In the genomic region with DNA sequence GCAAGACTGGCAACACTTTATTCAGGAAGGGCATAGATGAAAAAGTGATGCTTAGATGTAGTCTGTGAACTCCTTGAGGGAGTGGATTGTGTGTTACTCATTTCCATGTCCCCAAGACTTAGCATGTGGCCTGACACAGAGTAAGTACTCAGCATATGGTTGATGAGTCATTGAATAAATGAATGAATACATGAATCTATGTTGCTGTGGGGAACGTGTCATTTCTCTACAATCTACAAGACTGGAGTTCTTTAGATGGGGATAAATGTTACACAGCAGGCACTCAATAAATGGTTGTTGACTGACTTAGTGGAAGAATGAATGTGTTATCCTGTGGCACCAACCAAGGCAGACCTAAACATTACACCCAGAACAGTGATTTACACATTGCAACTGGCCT, we compare ENCODE assay signal across 35 cellular contexts. TPM values are rescaled to one million over a fixed set of nuclear protein-coding genes. Genes with fewer than 3 reads are reported as not detected.
A peak's percentile ranks its signal among the peaks of the same experiment; 100 is the strongest.
DNase-seq lines count a peak whose midpoint lies in the region; ATAC-seq, FAIRE-seq and TF ChIP-seq lines count a peak whose summit lies in the region.
"Had no signal": no experiment of that assay in that cellular context is flagged by ENCODE, and none has a peak within 500 bp of the region (broad histone marks: within the 10 kb centered on the region; RNA-seq: fewer than 3 reads in every experiment).

No MANE protein-coding gene starts in this region.

- intact Hi-C loops in endothelial cell of umbilical vein (cut with micrococcal nuclease) (no loop called here), adrenal gland (cut with DNase I) (no loop called here)

- dilution Hi-C loops in endothelial cell of umbilical vein (cut with MboI; ENCODE audit: extremely low pct_ligation_motif_present, low sequenced_read_pairs) = no loop called here

- TF ChIP-seq CTCF in endothelial cell of umbilical vein (IDR thresholded peaks at IDR 0.05; ENCODE audit: extremely low read depth in 1 of 2, insufficient read depth in 1 of 2, low read depth in 1 of 2, low read length in 2 of 2) (no peak), adrenal gland (IDR thresholded peaks at IDR 0.05) (no peak)

- no peaks in the 10 kb centered on the region for H3K36me3 Mint-ChIP-seq in activated naive CD4-positive, alpha-beta T cell treated with anti-CD3 and anti-CD28 coated beads, Interleukin-2, amount 50 U/mL, for 72 hours
- H3K36me3 Mint-ChIP-seq: stimulated activated memory B cell treated with anti-CD40 and anti-IgM and Interleukin-4, amounts not matched to agents 10 μg/mL and 1 μg/mL and 100 μg/mL, for 72 hours had no signal

- H3K4me1 ChIP-seq in endothelial cell of umbilical vein (ENCODE audit: control insufficient read depth, extremely low read depth, insufficient read depth, low read length) (no peaks in the 10 kb centered on the region), adrenal gland (replicated peaks in 1 of 2) (no peaks in the 10 kb centered on the region)
- H3K4me1 ChIP-seq: A549, body of pancreas, esophagus squamous epithelium, suprapubic skin had no signal

- no peak overlapping the region for H3K4me3 ChIP-seq in endothelial cell of umbilical vein (replicated peaks in 1 of 3; ENCODE audit: insufficient read depth in 1 of 3, low read depth in 1 of 3, low read length in 3 of 3)
- H3K4me3 ChIP-seq in adrenal gland = no peak overlapping the region
- H3K4me3 ChIP-seq: A549, body of pancreas, esophagus squamous epithelium, suprapubic skin, upper lobe of left lung had no signal

- H3K4me2 ChIP-seq in endothelial cell of umbilical vein (ENCODE audit: insufficient read depth, low read length) = no peak overlapping the region
- H3K4me2 ChIP-seq: A549 had no signal

- FAIRE-seq in endothelial cell of umbilical vein (lab: Jason Lieb, UNC) (no peak), urothelium cell line (lab: Jason Lieb, UNC) (peak; percentile 78)
- FAIRE-seq: A549, D721Med, GM18507, GM19239, H1 had no signal

- H3K9me1 ChIP-seq in endothelial cell of umbilical vein (replicated peaks; ENCODE audit: control insufficient read depth, extremely low read depth, insufficient read depth, low read length) = no peaks in the 10 kb centered on the region

- H3K9me3 ChIP-seq in endothelial cell of umbilical vein (replicated peaks; ENCODE audit: control insufficient read depth, insufficient read depth, low read length) (no peaks in the 10 kb centered on the region), adrenal gland (replicated peaks in 1 of 3) (no peaks in the 10 kb centered on the region)
- H3K9me3 ChIP-seq: A549, body of pancreas, esophagus squamous epithelium, suprapubic skin, upper lobe of left lung had no signal

- H3K36me3 ChIP-seq in endothelial cell of umbilical vein (ENCODE audit: control insufficient read depth in 2 of 2, extremely low read depth in 1 of 2, insufficient read depth in 2 of 2, low read length in 2 of 2) (no peaks in the 10 kb centered on the region), adrenal gland (replicated peaks in 1 of 2) (no peaks in the 10 kb centered on the region)
- H3K36me3 ChIP-seq: esophagus squamous epithelium, suprapubic skin, upper lobe of left lung had no signal

- H4K20me1 ChIP-seq in endothelial cell of umbilical vein (replicated peaks; ENCODE audit: control insufficient read depth, extremely low read depth, insufficient read depth, low read length) = no peaks in the 10 kb centered on the region

- TF ChIP-seq POLR2A in endothelial cell of umbilical vein (IDR thresholded peaks at IDR 0.05; ENCODE audit: low read depth, low read length) (no peak), adrenal gland (IDR thresholded peaks at IDR 0.05) (no peak)

- no peak overlapping the region for H3K27ac Mint-ChIP-seq in activated naive CD4-positive, alpha-beta T cell treated with anti-CD3 and anti-CD28 coated beads, Interleukin-2, amount 50 U/mL, for 72 hours
- H3K27ac Mint-ChIP-seq: activated naive CD4-positive, alpha-beta T cell treated with anti-CD3 and anti-CD28 coated beads for 36 hours; CD4-positive, alpha-beta T cell; nephron progenitor cell; stimulated activated memory B cell treated with anti-CD40 and anti-IgM and Interleukin-4, amounts not matched to agents 10 μg/mL and 1 μg/mL and 100 μg/mL, for 72 hours had no signal

- no TSS peak for BruUV-seq in endothelial cell of umbilical vein (replicated peaks; lab: Mats Ljungman, UMichigan)

- no peaks in the 10 kb centered on the region for H3K9me3 Mint-ChIP-seq in activated naive CD4-positive, alpha-beta T cell treated with anti-CD3 and anti-CD28 coated beads, Interleukin-2, amount 50 U/mL, for 72 hours
- H3K9me3 Mint-ChIP-seq: activated naive CD4-positive, alpha-beta T cell treated with anti-CD3 and anti-CD28 coated beads for 36 hours; CD4-positive, alpha-beta T cell; nephron progenitor cell; stimulated activated memory B cell treated with anti-CD40 and anti-IgM and Interleukin-4, amounts not matched to agents 10 μg/mL and 1 μg/mL and 100 μg/mL, for 72 hours had no signal

- peak; percentile 82 to 97 for ATAC-seq in activated naive CD4-positive, alpha-beta T cell treated with anti-CD3 and anti-CD28 coated beads, Interleukin-2, amount 50 U/mL, for 72 hours
- ATAC-seq in HG02623 (IDR thresholded peaks at IDR 0.05; ENCODE audit: unreplicated experiment) = no peak
- ATAC-seq: A549; body of pancreas; stimulated activated memory B cell treated with anti-CD40 and anti-IgM and Interleukin-4, amounts not matched to agents 10 μg/mL and 1 μg/mL and 100 μg/mL, for 72 hours had no signal

- WGBS in adrenal gland, 4 donors = 52 to 67% (median 61%) methylated on average over 1 of the region's 1 CpG

- H2AFZ ChIP-seq in endothelial cell of umbilical vein (ENCODE audit: low read depth, low read length) = no peak overlapping the region

- H3K27ac ChIP-seq in endothelial cell of umbilical vein (ENCODE audit: insufficient read depth, low read depth, low read length) = no peak overlapping the region
- no peak overlapping the region for H3K27ac ChIP-seq in adrenal gland
- H3K27ac ChIP-seq: A549, body of pancreas, esophagus squamous epithelium, RWPE1, suprapubic skin, upper lobe of left lung had no signal

- H3K27me3 ChIP-seq in endothelial cell of umbilical vein (ENCODE audit: control insufficient read depth in 2 of 2, insufficient read depth in 2 of 2, low read length in 2 of 2) (peaks cover 0 to 1% of the 10 kb centered on the region in 2 experiments), adrenal gland (no peaks in the 10 kb centered on the region)
- H3K27me3 ChIP-seq: body of pancreas, upper lobe of left lung had no signal

- POLR2A ChIA-PET in endothelial cell of umbilical vein (lab: Charles Lee) = no interaction called here

- H3K9ac ChIP-seq in endothelial cell of umbilical vein (replicated peaks; ENCODE audit: extremely low read depth, insufficient read depth, low read length) = no peak overlapping the region

- DNase-seq in activated naive CD4-positive, alpha-beta T cell treated with anti-CD3 and anti-CD28 coated beads, Interleukin-2, amount 50 U/mL, for 72 hours (ENCODE audit: low spot score in 2 of 2) = no peak
- DNase-seq in activated naive CD4-positive, alpha-beta T cell (lab: John Stamatoyannopoulos, UW) = no peak
- peak; percentile 4 for DNase-seq in M059J (ENCODE audit: low read depth)
- no peak for DNase-seq in endothelial cell of umbilical vein (ENCODE audit: low read depth, low spot score)
- no peak for DNase-seq in urothelium cell line (ENCODE audit: low spot score)
- no peak for DNase-seq in adrenal gland
- DNase-seq in C1 segment of cervical spinal cord (lab: John Stamatoyannopoulos, UW) = no peak
- DNase-seq: activated CD4-positive, alpha-beta T cell treated with anti-CD3 and anti-CD28 coated beads, Interleukin-2, amount 50 U/mL, for 1 hour; activated naive CD4-positive, alpha-beta T cell treated with anti-CD3 and anti-CD28 coated beads for 36 hours; AML-193; body of pancreas; CD4-positive, alpha-beta T cell; cerebellar nuclear complex; dermis blood vessel endothelial cell; DND-41; esophagus squamous epithelium; hippocampal formation; mesenchymal stem cell; MV-4-11; NCI-H146; NCI-H774; nephron progenitor cell; T1000; upper lobe of left lung had no signal

- no peaks in the 10 kb centered on the region for H3K79me2 ChIP-seq in endothelial cell of umbilical vein (ENCODE audit: control insufficient read depth, insufficient read depth, low read length)

- CTCF ChIA-PET in endothelial cell of umbilical vein (lab: Charles Lee) = no interaction called here

RNA-seq across cellular contexts. Expression of a gene that starts 17.9 kb away (rescaled TPM):
- not detected for total RNA-seq in activated naive CD4-positive, alpha-beta T cell treated with anti-CD3 and anti-CD28 coated beads, Interleukin-2, amount 50 U/mL, for 72 hours
- total RNA-seq in M059J (2014; rRNA removed; shearing (Covaris generic)) = not detected in 2 replicates
- not detected in 2 replicates for total RNA-seq in endothelial cell of umbilical vein
- not detected in 2 replicates for polyA plus RNA-seq in endothelial cell of umbilical vein
- not detected in 2 replicates for polyA plus RNA-seq in endothelial cell of umbilical vein (2011; cell fraction: cytosol; rRNA removed)
- polyA plus RNA-seq in endothelial cell of umbilical vein (2011; cell fraction: nucleus; rRNA removed) = 0.08 TPM in 1 of 2 replicates, not detected in the other
- polyA plus RNA-seq in endothelial cell of umbilical vein (2012) = not detected in 2 replicates
- polyA minus RNA-seq in endothelial cell of umbilical vein = not detected in 2 replicates
- not detected for polyA minus RNA-seq in endothelial cell of umbilical vein (2011; cell fraction: cytosol; rRNA and poly(A)+ RNA removed)
- not detected in 2 replicates for polyA minus RNA-seq in endothelial cell of umbilical vein (2011; cell fraction: nucleus; rRNA and poly(A)+ RNA removed)
- total RNA-seq in adrenal gland = not detected
- not detected for polyA plus RNA-seq in adrenal gland
- total RNA-seq: activated naive CD4-positive, alpha-beta T cell treated with anti-CD3 and anti-CD28 coated beads for 36 hours; body of pancreas; CD4-positive, alpha-beta T cell; dermis blood vessel endothelial cell; H1; osteoblast; SK-MEL-5; upper lobe of left lung had no signal
- polyA plus RNA-seq: A549, H1 had no signal

RNA-seq across cellular contexts. Expression of a gene that starts 28.3 kb away (rescaled TPM):
- total RNA-seq in activated naive CD4-positive, alpha-beta T cell treated with anti-CD3 and anti-CD28 coated beads, Interleukin-2, amount 50 U/mL, for 72 hours = 10 to 100 TPM; 71.0 to 93.0 TPM
- 84.5 and 91.6 TPM in 2 replicates for total RNA-seq in M059J (2014; rRNA removed; shearing (Covaris generic))
- total RNA-seq in endothelial cell of umbilical vein = 79.0 and 81.1 TPM in 2 replicates
- polyA plus RNA-seq in endothelial cell of umbilical vein = 112 TPM in 2 replicates
- polyA plus RNA-seq in endothelial cell of umbilical vein (2011; cell fraction: cytosol; rRNA removed) = 105 TPM in 2 replicates
- polyA plus RNA-seq in endothelial cell of umbilical vein (2011; cell fraction: nucleus; rRNA removed) = 73.6 and 78.8 TPM in 2 replicates
- polyA plus RNA-seq in endothelial cell of umbilical vein (2012) = 61.2 and 72.1 TPM in 2 replicates
- 148 TPM in 2 replicates for polyA minus RNA-seq in endothelial cell of umbilical vein
- polyA minus RNA-seq in endothelial cell of umbilical vein (2011; cell fraction: cytosol; rRNA and poly(A)+ RNA removed) = 63.3 TPM
- 45.1 and 72.1 TPM in 2 replicates for polyA minus RNA-seq in endothelial cell of umbilical vein (2011; cell fraction: nucleus; rRNA and poly(A)+ RNA removed)
- total RNA-seq in adrenal gland = 100 to 1,000 TPM in 6 of 8 donors, 10 to 100 TPM in 2; 94.6 to 148 (median 112) TPM
- 100 to 1,000 TPM in 1 of 3 donors, 10 to 100 TPM in 2; 52.0 to 143 (median 53.4) TPM for polyA plus RNA-seq in adrenal gland

RNA-seq across cellular contexts. Expression of a gene that starts 34.3 kb away (rescaled TPM):
- 10 to 100 TPM; 82.8 to 93.3 TPM for total RNA-seq in activated naive CD4-positive, alpha-beta T cell treated with anti-CD3 and anti-CD28 coated beads, Interleukin-2, amount 50 U/mL, for 72 hours
- total RNA-seq in M059J (2014; rRNA removed; shearing (Covaris generic)) = 86.3 and 93.2 TPM in 2 replicates
- total RNA-seq in endothelial cell of umbilical vein (97.4 and 98.7 TPM in 2 replicates), adrenal gland (10 to 100 TPM; 54.7 to 82.4 (median 64.1) TPM)
- polyA plus RNA-seq in endothelial cell of umbilical vein (85.2 and 100 TPM in 2 replicates), adrenal gland (10 to 100 TPM; 24.7 to 78.8 (median 31.8) TPM)
- polyA plus RNA-seq in endothelial cell of umbilical vein (2011; cell fraction: cytosol; rRNA removed) = 121 and 141 TPM in 2 replicates
- 102 and 139 TPM in 2 replicates for polyA plus RNA-seq in endothelial cell of umbilical vein (2011; cell fraction: nucleus; rRNA removed)
- 80.4 and 111 TPM in 2 replicates for polyA plus RNA-seq in endothelial cell of umbilical vein (2012)
- 129 and 130 TPM in 2 replicates for polyA minus RNA-seq in endothelial cell of umbilical vein
- polyA minus RNA-seq in endothelial cell of umbilical vein (2011; cell fraction: cytosol; rRNA and poly(A)+ RNA removed) = 28.2 TPM
- 36.4 and 52.2 TPM in 2 replicates for polyA minus RNA-seq in endothelial cell of umbilical vein (2011; cell fraction: nucleus; rRNA and poly(A)+ RNA removed)
